29 cellular contexts compared by ENCODE assay signal in the genomic region with DNA sequence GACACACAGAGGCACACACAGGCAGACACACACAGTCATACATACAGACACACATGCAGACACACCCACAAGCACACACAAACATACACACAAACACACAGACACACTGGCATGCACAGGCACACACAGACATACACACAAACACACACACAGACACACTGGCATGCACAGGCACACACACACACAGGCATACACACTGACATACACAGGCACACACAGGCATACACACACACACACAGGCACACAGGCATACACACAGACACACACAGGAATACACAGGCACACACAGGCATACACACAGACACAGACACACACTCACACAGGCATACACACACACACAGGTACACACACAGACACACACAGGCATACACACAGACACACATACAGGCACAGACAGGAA.
"Had no signal": no experiment of that assay in that cellular context is flagged by ENCODE, and none has a peak within 500 bp of the region (broad histone marks: within the 10 kb centered on the region; RNA-seq: fewer than 3 reads in every experiment).

No MANE protein-coding gene starts in this region.

- H3K4me1 Mint-ChIP-seq: activated CD4-positive, alpha-beta T cell treated with anti-CD3 and anti-CD28 coated beads, Interleukin-2, amount 10 ng/mL, durations not matched to agents 24 days and 14 days; activated CD8-positive, alpha-beta memory T cell treated with anti-CD3 and anti-CD28 coated beads, Interleukin-2, amount 10 ng/mL, durations not matched to agents 7 days and 5 days; activated naive CD4-positive, alpha-beta T cell treated with anti-CD3 and anti-CD28 coated beads, Interleukin-2, amount 50 U/mL, for 24 hours; brain; T-helper 17 cell; WTC11 had no signal

- H3K4me1 ChIP-seq: ascending aorta had no signal

- H3K27me3 ChIP-seq: ascending aorta, cardiac muscle cell had no signal

- DNase-seq: activated CD4-positive, alpha-beta T cell treated with anti-CD3 and anti-CD28 coated beads for 1 hour; activated CD4-positive, alpha-beta T cell treated with anti-CD3 and anti-CD28 coated beads, Interleukin-2, amount 10 ng/mL, durations not matched to agents 24 days and 14 days; activated CD4-positive, alpha-beta T cell treated with anti-CD3 and anti-CD28 coated beads, Interleukin-2, amount 50 U/mL, for 48 hours; activated CD8-positive, alpha-beta memory T cell treated with anti-CD3 and anti-CD28 coated beads, Interleukin-2, amount 10 ng/mL, durations not matched to agents 7 days and 5 days; activated effector memory CD4-positive, alpha-beta T cell treated with Interleukin-2 at 50 U/mL for 16 hours; activated naive CD4-positive, alpha-beta T cell; activated T-cell treated with anti-CD3 and anti-CD28 coated beads, Interleukin-2, amount 50 U/mL, for 24 hours; cerebellar nuclear complex; MV-4-11; NCI-H1092 treated with DMSO at 0.1 percent for 48 hours; NCI-H1417 treated with DMSO at 0.1 percent for 48 hours; NCI-H1694; NCI-H2029; NCI-H2107; NCI-H2171 treated with DMSO at 0.1 percent for 48 hours; NCI-H226; NCI-H510A; NCI-H526 treated with DMSO at 0.1 percent for 48 hours; NCI-H82; SIG-M5; T-helper 17 cell; T-helper 9 cell had no signal

- H3K36me3 ChIP-seq: ascending aorta, cardiac muscle cell had no signal

- H3K27me3 Mint-ChIP-seq: activated CD4-positive, alpha-beta T cell treated with anti-CD3 and anti-CD28 coated beads, Interleukin-2, amount 10 ng/mL, durations not matched to agents 24 days and 14 days; activated CD8-positive, alpha-beta memory T cell treated with anti-CD3 and anti-CD28 coated beads, Interleukin-2, amount 10 ng/mL, durations not matched to agents 7 days and 5 days; activated naive CD4-positive, alpha-beta T cell treated with anti-CD3 and anti-CD28 coated beads, Interleukin-2, amount 50 U/mL, for 24 hours; activated T-cell treated with anti-CD3 and anti-CD28 coated beads, Interleukin-2, amount 50 U/mL, for 24 hours; brain; T-helper 17 cell had no signal

- H3K4me3 Mint-ChIP-seq: activated CD4-positive, alpha-beta T cell treated with anti-CD3 and anti-CD28 coated beads, Interleukin-2, amount 10 ng/mL, durations not matched to agents 24 days and 14 days; activated CD8-positive, alpha-beta memory T cell treated with anti-CD3 and anti-CD28 coated beads, Interleukin-2, amount 10 ng/mL, durations not matched to agents 7 days and 5 days; activated naive CD4-positive, alpha-beta T cell treated with anti-CD3 and anti-CD28 coated beads, Interleukin-2, amount 50 U/mL, for 24 hours; activated T-cell treated with anti-CD3 and anti-CD28 coated beads, Interleukin-2, amount 50 U/mL, for 24 hours; activated T-helper 1 cell treated with anti-CD3 and anti-CD28 coated beads, Interleukin-12 subunit alpha, Interleukin-12 subunit beta, Interleukin-2, Interleukin-4 antibody, amounts not matched to agents 30 ng/mL and 10 ng/mL and 1 ng/mL, durations not matched to agents 14 hours and 24 hours and 36 hours; brain; T-helper 17 cell; WTC11 had no signal

- FAIRE-seq: colon had no signal

- H3K27ac ChIP-seq: ascending aorta, cardiac muscle cell had no signal

- ATAC-seq: activated CD8-positive, alpha-beta memory T cell treated with anti-CD3 and anti-CD28 coated beads, Interleukin-2, amount 10 ng/mL, durations not matched to agents 7 days and 5 days; T-helper 17 cell; WTC11 had no signal

- H3K27ac Mint-ChIP-seq: activated CD4-positive, alpha-beta T cell treated with anti-CD3 and anti-CD28 coated beads, Interleukin-2, amount 10 ng/mL, durations not matched to agents 24 days and 14 days; activated CD8-positive, alpha-beta memory T cell treated with anti-CD3 and anti-CD28 coated beads, Interleukin-2, amount 10 ng/mL, durations not matched to agents 7 days and 5 days; activated naive CD4-positive, alpha-beta T cell treated with anti-CD3 and anti-CD28 coated beads, Interleukin-2, amount 50 U/mL, for 24 hours; activated T-cell treated with anti-CD3 and anti-CD28 coated beads, Interleukin-2, amount 50 U/mL, for 24 hours; activated T-helper 1 cell treated with anti-CD3 and anti-CD28 coated beads, Interleukin-12 subunit alpha, Interleukin-12 subunit beta, Interleukin-2, Interleukin-4 antibody, amounts not matched to agents 30 ng/mL and 10 ng/mL and 1 ng/mL, durations not matched to agents 14 hours and 24 hours and 36 hours; brain; T-helper 17 cell; WTC11 had no signal

- H3K4me3 ChIP-seq: ascending aorta, cardiac muscle cell had no signal

- H3K36me3 Mint-ChIP-seq: activated CD8-positive, alpha-beta memory T cell treated with anti-CD3 and anti-CD28 coated beads, Interleukin-2, amount 10 ng/mL, durations not matched to agents 7 days and 5 days; activated naive CD4-positive, alpha-beta T cell treated with anti-CD3 and anti-CD28 coated beads, Interleukin-2, amount 50 U/mL, for 24 hours; brain had no signal
